Comparison of ENCODE assay signal across 11 cellular contexts in the genomic region with DNA sequence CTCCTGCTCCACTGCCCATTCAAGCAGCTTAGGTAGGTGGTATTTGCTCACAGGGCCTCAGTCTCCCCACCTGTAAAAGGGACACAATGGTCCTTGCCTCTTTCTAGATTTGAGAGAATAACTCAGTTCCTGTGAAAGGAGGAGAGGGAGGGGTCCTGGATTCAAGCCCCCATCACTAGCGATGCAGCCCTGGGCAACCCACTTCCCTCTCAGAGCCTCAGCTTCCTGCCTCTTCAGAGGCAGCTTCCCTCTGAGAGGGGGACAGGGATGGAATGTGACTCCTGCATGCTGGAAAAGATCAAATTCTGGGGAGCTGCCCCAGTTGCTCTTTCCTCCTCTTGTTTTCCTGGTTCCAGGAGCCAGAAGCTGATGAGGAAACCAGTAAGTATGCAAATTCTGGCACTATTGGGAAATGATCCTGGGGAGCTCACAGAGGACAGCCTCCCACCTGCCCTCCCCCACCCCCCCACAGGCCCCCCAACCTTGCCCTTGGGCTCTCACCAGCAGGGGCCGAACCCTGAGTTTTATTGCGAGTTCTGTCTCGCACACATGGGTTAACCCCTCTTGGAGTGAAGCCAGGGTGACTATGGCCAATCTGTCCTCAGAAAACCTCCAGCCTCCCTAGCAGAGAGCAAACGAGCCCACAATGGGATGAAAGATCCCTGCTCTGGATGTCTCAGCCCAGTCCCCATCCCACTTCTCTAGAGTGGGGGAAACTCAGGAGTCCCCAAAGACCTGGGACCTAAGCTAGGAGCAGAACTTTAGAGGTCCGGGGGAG. TPM values are rescaled to one million over a fixed set of nuclear protein-coding genes. Genes with fewer than 3 reads are reported as not detected.
DNase-seq lines count a peak whose midpoint lies in the region; ATAC-seq and TF ChIP-seq lines count a peak whose summit lies in the region.
"Had no signal": no experiment of that assay in that cellular context is flagged by ENCODE, and none has a peak within 500 bp of the region (broad histone marks: within the 10 kb centered on the region; RNA-seq: fewer than 3 reads in every experiment).

No MANE protein-coding gene starts in this region.

- ATAC-seq in HG02973 (IDR thresholded peaks at IDR 0.05; ENCODE audit: unreplicated experiment) (no peak), GM18909 (IDR thresholded peaks at IDR 0.05; ENCODE audit: poor library complexity, unreplicated experiment) (no peak)

- peak overlapping the region; percentile 64 to 98 (median 69) for H3K27ac ChIP-seq in adrenal gland
- H3K27ac ChIP-seq in suprapubic skin = peak overlapping the region; percentile 80

- H3K4me3 ChIP-seq in adrenal gland (no peak overlapping the region), suprapubic skin (no peak overlapping the region)

- TF ChIP-seq CTCF in adrenal gland (IDR thresholded peaks at IDR 0.05) (no peak), suprapubic skin (IDR thresholded peaks at IDR 0.05) (no peak)

- H3K36me3 ChIP-seq in adrenal gland (replicated peaks in 1 of 2) = peaks cover 0 to 47% of the 10 kb centered on the region in 2 donors
- H3K36me3 ChIP-seq in suprapubic skin = peaks cover 49% of the 10 kb centered on the region

- TF ChIP-seq POLR2A in adrenal gland (IDR thresholded peaks at IDR 0.05) = no peak
- TF ChIP-seq POLR2A in suprapubic skin (IDR thresholded peaks at IDR 0.05) = no peak

- H3K4me1 ChIP-seq in adrenal gland (replicated peaks in 1 of 2) (peaks cover 41 to 64% of the 10 kb centered on the region in 2 donors), suprapubic skin (peaks cover 53% of the 10 kb centered on the region)

- WGBS in adrenal gland, 4 donors = 35 to 58% (median 43%) methylated on average over 2 to 6 of the region's 6 CpGs
- 51% methylated on average over 4 of the region's 6 CpGs for WGBS in suprapubic skin

- TF ChIP-seq EP300 in suprapubic skin (IDR thresholded peaks at IDR 0.05) = no peak

- H3K9me3 ChIP-seq in adrenal gland (replicated peaks in 1 of 3) (no peaks in the 10 kb centered on the region), suprapubic skin (no peaks in the 10 kb centered on the region)

- peak; percentile 4 for DNase-seq in activated CD4-positive, alpha-beta T cell treated with anti-CD3 and anti-CD28 coated beads for 4 hours
- no peak for DNase-seq in activated CD4-positive, alpha-beta T cell treated with anti-CD3 and anti-CD28 coated beads, Interleukin-2, amount 50 U/mL, for 1 hour
- DNase-seq in adrenal gland (peak in 6 of 7 donors; percentile 34 to 65 (median 43)), kidney tubule cell (ENCODE audit: low spot score) (peak; percentile 27), suprapubic skin (ENCODE audit: low spot score in 2 of 2) (peak in 1 of 2 donors; percentile 76), amniotic stem cell (lab: John Stamatoyannopoulos, UW) (no peak)
- DNase-seq: ACHN; NCI-H1092 treated with DMSO at 0.1 percent for 48 hours; stimulated activated CD4-positive, alpha-beta T cell treated with anti-CD3 and anti-CD28 coated beads, Interleukin-4, amount 100 ng/mL, for 24 hours had no signal

- H3K27me3 ChIP-seq in adrenal gland = no peaks in the 10 kb centered on the region
- no peaks in the 10 kb centered on the region for H3K27me3 ChIP-seq in suprapubic skin

- intact Hi-C loops in adrenal gland (cut with DNase I) = loop anchor here (2.0 kb wide), 1 partner anchor 31 kb away; no protein-coding TSS in a partner anchor

RNA-seq across cellular contexts. Expression of a gene that starts 11.7 kb away (rescaled TPM):
- 10 to 100 TPM in 7 of 8 donors, 1 to 10 TPM in 1; 5.8 to 53.0 (median 19.8) TPM for total RNA-seq in adrenal gland
- polyA plus RNA-seq in adrenal gland = 10 to 100 TPM in 2 of 3 donors, 1 to 10 TPM in 1; 3.2 to 17.0 (median 11.8) TPM
- total RNA-seq in suprapubic skin = 100 to 1,000 TPM in 1 of 4 donors, 10 to 100 TPM in 3; 47.7 to 107 (median 56.1) TPM

RNA-seq across cellular contexts. Expression of a gene that starts 28.5 kb away (rescaled TPM):
- total RNA-seq in adrenal gland (10 to 100 TPM; 45.7 to 74.5 (median 56.0) TPM), suprapubic skin (100 to 1,000 TPM in 1 of 4 donors, 10 to 100 TPM in 3; 63.6 to 105 (median 68.7) TPM)
- polyA plus RNA-seq in adrenal gland = 10 to 100 TPM; 37.8 to 67.4 (median 43.4) TPM

Comparison
In these comparisons a context has a peak if more than half of its experiments do, and no peak if none do; other contexts are left out.
1. DNase-seq: peak in activated CD4-positive, alpha-beta T cell treated with anti-CD3 and anti-CD28 coated beads for 4 hours (2 of 2), adrenal gland (6 of 7) and kidney tubule cell (single experiment); none in activated CD4-positive, alpha-beta T cell treated with anti-CD3 and anti-CD28 coated beads, Interleukin-2, amount 50 U/mL, for 1 hour (single experiment) and amniotic stem cell (single experiment).